In the genomic region with DNA sequence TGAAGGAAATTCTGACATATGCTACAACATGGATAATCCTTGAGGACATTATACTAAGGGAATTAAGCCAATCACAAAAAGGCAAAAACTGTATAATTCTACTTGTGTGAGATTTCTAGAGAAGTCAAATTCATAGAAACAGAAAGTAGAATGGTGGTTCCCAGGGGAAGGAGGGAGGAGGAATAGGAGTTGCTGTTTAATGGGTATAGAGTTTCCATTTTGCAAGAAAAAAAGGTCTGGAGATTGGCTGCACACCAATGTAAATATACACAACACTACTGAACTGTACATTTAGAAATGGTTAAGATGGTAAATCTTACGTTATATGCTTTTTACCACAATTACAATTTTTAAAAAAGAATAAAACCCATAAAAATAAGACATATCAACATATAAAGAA, we compare ENCODE assay signal across 21 cellular contexts. TPM values are rescaled to one million over a fixed set of nuclear protein-coding genes. Genes with fewer than 3 reads are reported as not detected.
"Had no signal": no experiment of that assay in that cellular context is flagged by ENCODE, and none has a peak within 500 bp of the region (broad histone marks: within the 10 kb centered on the region; RNA-seq: fewer than 3 reads in every experiment).

No MANE protein-coding gene starts in this region.

- H3K4me1 Mint-ChIP-seq: activated CD8-positive, alpha-beta memory T cell treated with anti-CD3 and anti-CD28 coated beads, Interleukin-2, amount 10 ng/mL, durations not matched to agents 7 days and 5 days; brain; immature natural killer cell; memory B cell; neural crest cell; stimulated activated memory B cell treated with anti-CD40 and anti-IgM and Interleukin-4, amounts not matched to agents 10 μg/mL and 1 μg/mL and 100 μg/mL, for 72 hours had no signal

- H3K27me3 Mint-ChIP-seq: activated CD4-positive, alpha-beta T cell treated with anti-CD3 and anti-CD28 coated beads for 36 hours; activated CD8-positive, alpha-beta memory T cell treated with anti-CD3 and anti-CD28 coated beads, Interleukin-2, amount 10 ng/mL, durations not matched to agents 7 days and 5 days; activated naive CD8-positive, alpha-beta T cell; central memory CD8-positive, alpha-beta T cell; memory B cell; naive B cell; stimulated activated memory B cell treated with anti-CD40 and anti-IgM and Interleukin-4, amounts not matched to agents 10 μg/mL and 1 μg/mL and 100 μg/mL, for 72 hours had no signal

- DNase-seq: activated CD4-positive, alpha-beta T cell treated with anti-CD3 and anti-CD28 coated beads for 36 hours; activated CD4-positive, alpha-beta T cell treated with anti-CD3 and anti-CD28 coated beads, Interleukin-2, amount 50 U/mL, for 48 hours; activated CD8-positive, alpha-beta memory T cell treated with anti-CD3 and anti-CD28 coated beads, Interleukin-2, amount 10 ng/mL, durations not matched to agents 7 days and 5 days; amniotic stem cell; effector CD4-positive, alpha-beta T cell; immature natural killer cell; mucosa of descending colon; naive B cell; ovary; right lobe of liver; stimulated activated CD4-positive, alpha-beta T cell treated with anti-CD3 and anti-CD28 coated beads, Interleukin-4, amount 100 ng/mL, for 24 hours; upper lobe of left lung had no signal

- H3K9me3 Mint-ChIP-seq: immature natural killer cell had no signal

- ATAC-seq: activated CD4-positive, alpha-beta T cell treated with anti-CD3 and anti-CD28 coated beads for 36 hours; activated CD8-positive, alpha-beta memory T cell treated with anti-CD3 and anti-CD28 coated beads, Interleukin-2, amount 10 ng/mL, durations not matched to agents 7 days and 5 days; esophagus mucosa; mucosa of descending colon; right lobe of liver; stimulated activated memory B cell treated with anti-CD40 and anti-IgM and Interleukin-4, amounts not matched to agents 10 μg/mL and 1 μg/mL and 100 μg/mL, for 72 hours had no signal

- H3K4me3 Mint-ChIP-seq: activated CD4-positive, alpha-beta T cell treated with anti-CD3 and anti-CD28 coated beads for 36 hours; activated CD8-positive, alpha-beta memory T cell treated with anti-CD3 and anti-CD28 coated beads, Interleukin-2, amount 10 ng/mL, durations not matched to agents 7 days and 5 days; activated naive CD8-positive, alpha-beta T cell; brain; central memory CD8-positive, alpha-beta T cell; immature natural killer cell; memory B cell; naive B cell; neural crest cell; stimulated activated memory B cell treated with anti-CD40 and anti-IgM and Interleukin-4, amounts not matched to agents 10 μg/mL and 1 μg/mL and 100 μg/mL, for 72 hours had no signal

- H3K27ac Mint-ChIP-seq: activated CD4-positive, alpha-beta T cell treated with anti-CD3 and anti-CD28 coated beads for 36 hours; activated CD8-positive, alpha-beta memory T cell treated with anti-CD3 and anti-CD28 coated beads, Interleukin-2, amount 10 ng/mL, durations not matched to agents 7 days and 5 days; activated naive CD8-positive, alpha-beta T cell; brain; immature natural killer cell; memory B cell; stimulated activated memory B cell treated with anti-CD40 and anti-IgM and Interleukin-4, amounts not matched to agents 10 μg/mL and 1 μg/mL and 100 μg/mL, for 72 hours had no signal

RNA-seq across cellular contexts. Expression of a gene that starts 35.8 kb away (rescaled TPM):
- total RNA-seq: esophagus mucosa, fibroblast of villous mesenchyme, mucosa of descending colon, smooth muscle cell had no signal
